ENCODE assay signal across 21 cellular contexts in genomic region chr13:111575719-111576118, GRCh38.
"Had no signal": no experiment of that assay in that cellular context is flagged by ENCODE, and none has a peak within 500 bp of the region (broad histone marks: within the 10 kb centered on the region; RNA-seq: fewer than 3 reads in every experiment).

No MANE protein-coding gene starts in this region.

- H3K4me3 Mint-ChIP-seq: activated CD4-positive, alpha-beta memory T cell treated with anti-CD3 and anti-CD28 coated beads, Interleukin-2, amount 10 ng/mL, durations not matched to agents 7 days and 5 days; activated CD4-positive, alpha-beta T cell treated with anti-CD3 and anti-CD28 coated beads for 36 hours; activated naive CD4-positive, alpha-beta T cell treated with anti-CD3 and anti-CD28 coated beads, Interleukin-2, amount 50 U/mL, for 24 hours; activated T-helper 1 cell treated with anti-CD3 and anti-CD28 coated beads, Interleukin-12 subunit alpha, Interleukin-12 subunit beta, Interleukin-2, Interleukin-4 antibody, amounts not matched to agents 30 ng/mL and 10 ng/mL and 1 ng/mL, durations not matched to agents 14 hours and 24 hours and 36 hours; central memory CD8-positive, alpha-beta T cell; IgD-negative memory B cell had no signal

- DNase-seq: activated CD4-positive, alpha-beta memory T cell treated with anti-CD3 and anti-CD28 coated beads, Interleukin-2, amount 10 ng/mL, durations not matched to agents 7 days and 5 days; activated CD4-positive, alpha-beta T cell treated with anti-CD3 and anti-CD28 coated beads for 36 hours; activated CD4-positive, alpha-beta T cell treated with anti-CD3 and anti-CD28 coated beads, Interleukin-2, amount 50 U/mL, for 1 hour; activated effector memory CD4-positive, alpha-beta T cell treated with Interleukin-2 at 50 U/mL for 16 hours; activated naive CD4-positive, alpha-beta T cell; activated T-cell treated with anti-CD3 and anti-CD28 coated beads for 4 hours; amniotic stem cell; body of pancreas; KG1; NCI-H1092; NCI-H2171; NCI-H2227 treated with DMSO at 0.1 percent for 48 hours; NCI-H446 treated with DMSO at 0.1 percent for 48 hours; NCI-H82; RPMI8226; T-helper 1 cell; WERI-Rb-1 had no signal

- H3K27me3 Mint-ChIP-seq: activated CD4-positive, alpha-beta memory T cell treated with anti-CD3 and anti-CD28 coated beads, Interleukin-2, amount 10 ng/mL, durations not matched to agents 7 days and 5 days; activated CD4-positive, alpha-beta T cell treated with anti-CD3 and anti-CD28 coated beads for 36 hours; activated naive CD4-positive, alpha-beta T cell treated with anti-CD3 and anti-CD28 coated beads, Interleukin-2, amount 50 U/mL, for 24 hours; central memory CD8-positive, alpha-beta T cell; IgD-negative memory B cell had no signal

- H3K27ac Mint-ChIP-seq: activated CD4-positive, alpha-beta memory T cell treated with anti-CD3 and anti-CD28 coated beads, Interleukin-2, amount 10 ng/mL, durations not matched to agents 7 days and 5 days; activated CD4-positive, alpha-beta T cell treated with anti-CD3 and anti-CD28 coated beads for 36 hours; activated naive CD4-positive, alpha-beta T cell treated with anti-CD3 and anti-CD28 coated beads, Interleukin-2, amount 50 U/mL, for 24 hours; activated T-helper 1 cell treated with anti-CD3 and anti-CD28 coated beads, Interleukin-12 subunit alpha, Interleukin-12 subunit beta, Interleukin-2, Interleukin-4 antibody, amounts not matched to agents 30 ng/mL and 10 ng/mL and 1 ng/mL, durations not matched to agents 14 hours and 24 hours and 36 hours; IgD-negative memory B cell had no signal

- H3K36me3 Mint-ChIP-seq: activated naive CD4-positive, alpha-beta T cell treated with anti-CD3 and anti-CD28 coated beads, Interleukin-2, amount 50 U/mL, for 24 hours had no signal

- H3K4me1 Mint-ChIP-seq: activated CD4-positive, alpha-beta memory T cell treated with anti-CD3 and anti-CD28 coated beads, Interleukin-2, amount 10 ng/mL, durations not matched to agents 7 days and 5 days; activated CD4-positive, alpha-beta T cell treated with anti-CD3 and anti-CD28 coated beads for 36 hours; activated naive CD4-positive, alpha-beta T cell treated with anti-CD3 and anti-CD28 coated beads, Interleukin-2, amount 50 U/mL, for 24 hours; central memory CD8-positive, alpha-beta T cell; IgD-negative memory B cell had no signal
